In genomic region chr12:76332606-76333005, GRCh38 we compare ENCODE assay signal across 26 cellular contexts.
"Had no signal": no experiment of that assay in that cellular context is flagged by ENCODE, and none has a peak within 500 bp of the region (broad histone marks: within the 10 kb centered on the region; RNA-seq: fewer than 3 reads in every experiment).

No MANE protein-coding gene starts in this region.

- H3K4me3 ChIP-seq: stomach, suprapubic skin, testis, thoracic aorta, thyroid gland, tibial artery, tibial nerve, transverse colon, upper lobe of left lung, upper lobe of right lung, uterus, vagina had no signal

- DNase-seq: stimulated activated CD4-positive, alpha-beta T cell treated with anti-CD3 and anti-CD28 coated beads, Interleukin-2, amount 100 ng/mL, for 48 hours; stimulated activated CD4-positive, alpha-beta T cell treated with anti-CD3 and anti-CD28 coated beads, Interleukin-4, amount 100 ng/mL, for 24 hours; stimulated activated CD4-positive, alpha-beta T cell treated with anti-CD3 and anti-CD28 coated beads, Interleukin-4, amount 100 ng/mL, for 4 hours; stimulated activated CD8-positive, alpha-beta memory T cell treated with anti-CD3 and anti-CD28 coated beads, Interleukin-4, amount 100 ng/mL, for 48 hours; stimulated activated naive B cell treated with anti-CD40 and anti-IgM and Interleukin-4, amounts not matched to agents 10 μg/mL and 1 μg/mL and 100 μg/mL, for 72 hours; stimulated activated naive CD4-positive, alpha-beta T cell; stimulated activated naive CD4-positive, alpha-beta T cell treated with Interleukin-2 at 50 U/mL for 16 hours; stimulated activated naive CD8-positive, alpha-beta T cell treated with anti-CD3 and anti-CD28 coated beads, Interleukin-15, amount 100 ng/mL, for 72 hours; stimulated activated naive CD8-positive, alpha-beta T cell treated with anti-CD3 and anti-CD28 coated beads, Interleukin-15, Interleukin-2, amounts not matched to agents 100 U/mL and 50 U/mL, for 24 hours; stomach; substantia nigra; testis; thyroid gland; tibial artery; transverse colon; trophoblast cell; upper lobe of left lung; upper lobe of right lung; uterus had no signal

- FAIRE-seq: urothelium cell line had no signal

- H3K27me3 ChIP-seq: stomach, suprapubic skin, testis, thyroid gland, tibial nerve, upper lobe of left lung, upper lobe of right lung, uterus, vagina had no signal

- H3K36me3 ChIP-seq: stomach, suprapubic skin, thoracic aorta, thyroid gland, tibial artery, tibial nerve, transverse colon, upper lobe of left lung, upper lobe of right lung, uterus, vagina had no signal

- H3K27ac ChIP-seq: stomach, suprapubic skin, testis, thoracic aorta, thyroid gland, tibial artery, tibial nerve, transverse colon, upper lobe of left lung, upper lobe of right lung, uterus, vagina had no signal

- H3K4me1 ChIP-seq: stomach, suprapubic skin, testis, thyroid gland, tibial artery, tibial nerve, transverse colon, upper lobe of left lung, upper lobe of right lung, uterus, vagina had no signal

- ATAC-seq: stimulated activated effector memory CD8-positive, alpha-beta T cell treated with anti-CD3 and anti-CD28 coated beads, Interleukin-12 subunit alpha, Interleukin-12 subunit beta, amount 100 ng/mL, for 72 hours; stimulated activated memory B cell treated with anti-CD40 and anti-IgM and Interleukin-4, amounts not matched to agents 10 μg/mL and 1 μg/mL and 100 μg/mL, for 72 hours; stimulated activated naive B cell treated with anti-CD40 and anti-IgM and Interleukin-4, amounts not matched to agents 10 μg/mL and 1 μg/mL and 100 μg/mL, for 72 hours; stimulated activated naive CD8-positive, alpha-beta T cell treated with anti-CD3 and anti-CD28 coated beads, Interleukin-15, amount 100 ng/mL, for 72 hours; stimulated activated naive CD8-positive, alpha-beta T cell treated with anti-CD3 and anti-CD28 coated beads, Interleukin-15, Interleukin-2, amounts not matched to agents 100 U/mL and 50 U/mL, for 24 hours; upper lobe of right lung had no signal

- H3K9me3 ChIP-seq: suprapubic skin, testis, thoracic aorta, thyroid gland, transverse colon, upper lobe of right lung, uterus, vagina had no signal
